In the genomic region with DNA sequence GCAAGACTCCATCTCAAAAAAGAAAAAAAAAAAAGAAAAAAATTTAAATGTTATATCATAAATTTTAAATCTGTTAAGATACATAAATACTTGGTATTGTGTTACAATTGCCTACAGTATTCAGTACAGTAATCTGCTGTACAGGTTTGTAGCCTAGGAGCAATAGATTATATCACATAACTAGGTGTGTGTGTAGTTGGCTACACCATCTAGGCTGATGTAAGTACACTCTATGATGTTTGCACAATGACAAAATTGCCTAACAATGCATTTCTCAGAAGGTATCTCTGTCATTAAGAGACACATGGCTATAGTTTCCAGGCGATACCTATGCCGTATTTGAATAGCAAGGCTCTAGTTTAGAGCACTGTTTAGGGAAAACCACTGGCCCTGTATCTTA, we compare ENCODE assay signal across 2 cellular contexts. TPM values are rescaled to one million over a fixed set of nuclear protein-coding genes. Genes with fewer than 3 reads are reported as not detected.
"Had no signal": no experiment of that assay in that cellular context is flagged by ENCODE, and none has a peak within 500 bp of the region (broad histone marks: within the 10 kb centered on the region; RNA-seq: fewer than 3 reads in every experiment).

No MANE protein-coding gene starts in this region.

RNA-seq across cellular contexts. Expression of a gene that starts 5.8 kb away (rescaled TPM):
- total RNA-seq: ascending aorta had no signal

RNA-seq across cellular contexts. Expression of a gene that starts 32.0 kb away (rescaled TPM):
- total RNA-seq: ascending aorta, T-cell had no signal
